In the genomic region with DNA sequence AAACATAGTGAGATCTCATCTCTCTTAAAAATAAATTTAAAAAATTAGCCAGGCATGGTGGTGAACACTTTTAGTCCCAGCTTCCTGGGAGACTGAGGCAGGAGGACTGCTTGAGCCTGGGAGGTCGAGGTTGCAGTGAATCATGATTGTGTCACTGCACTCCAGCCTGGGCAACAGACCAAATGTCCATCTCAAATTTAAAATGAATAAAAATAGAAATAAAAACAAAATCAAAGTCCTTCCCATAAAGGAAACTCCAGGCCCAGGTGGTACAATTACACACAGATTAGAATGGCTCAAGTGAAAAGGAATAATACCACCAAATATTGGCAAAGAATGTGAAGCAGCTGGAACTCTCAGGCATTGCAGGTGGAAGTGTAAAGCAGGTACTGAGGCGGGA, we compare ENCODE assay signal across 17 cellular contexts.
"Had no signal": no experiment of that assay in that cellular context is flagged by ENCODE, and none has a peak within 500 bp of the region (broad histone marks: within the 10 kb centered on the region; RNA-seq: fewer than 3 reads in every experiment).

No MANE protein-coding gene starts in this region.

- ATAC-seq: activated CD8-positive, alpha-beta T cell treated with anti-CD3 and anti-CD28 coated beads, Interleukin-2, amount 10 ng/mL, durations not matched to agents 7 days and 5 days; activated naive CD4-positive, alpha-beta T cell treated with anti-CD3 and anti-CD28 coated beads, Interleukin-2, amount 50 U/mL, for 72 hours; activated T-cell treated with anti-CD3 and anti-CD28 coated beads, Interleukin-2, amount 50 U/mL, for 72 hours; effector memory CD8-positive, alpha-beta T cell; gastrocnemius medialis; heart left ventricle; right lobe of liver had no signal

- H3K27ac ChIP-seq: gastrocnemius medialis, heart left ventricle, ovary, right lobe of liver, spleen, suprapubic skin had no signal

- DNase-seq: activated CD4-positive, alpha-beta T cell treated with anti-CD3 and anti-CD28 coated beads, Interleukin-2, amount 10 ng/mL, durations not matched to agents 24 days and 14 days; activated CD4-positive, CD25-positive, alpha-beta regulatory T cell; activated CD8-positive, alpha-beta memory T cell treated with anti-CD3 and anti-CD28 coated beads, Interleukin-2, amount 50 U/mL, for 4 hours; activated CD8-positive, alpha-beta T cell treated with anti-CD3 and anti-CD28 coated beads, Interleukin-2, amount 10 ng/mL, durations not matched to agents 7 days and 5 days; activated gamma-delta T cell; activated T-cell treated with anti-CD3 and anti-CD28 coated beads, Interleukin-2, amount 50 U/mL, for 72 hours; cerebellar nuclear complex; effector memory CD8-positive, alpha-beta T cell; gastrocnemius medialis; heart left ventricle; midbrain; ovary; spleen; trophoblast cell had no signal
